Comparison of ENCODE assay signal across 18 cellular contexts in genomic region chr6:121491576-121491975, GRCh38. TPM values are rescaled to one million over a fixed set of nuclear protein-coding genes. Genes with fewer than 3 reads are reported as not detected.
A peak's percentile ranks its signal among the peaks of the same experiment; 100 is the strongest.
DNase-seq lines count a peak whose midpoint lies in the region; ATAC-seq and TF ChIP-seq lines count a peak whose summit lies in the region.
"Had no signal": no experiment of that assay in that cellular context is flagged by ENCODE, and none has a peak within 500 bp of the region (broad histone marks: within the 10 kb centered on the region; RNA-seq: fewer than 3 reads in every experiment).

No MANE protein-coding gene starts in this region.

- no peak for TF ChIP-seq CTCF in HEK293 (tag by site-specific recombination; IDR thresholded peaks at IDR 0.05)
- no peak for TF ChIP-seq CTCF in testis (IDR thresholded peaks at IDR 0.05)
- TF ChIP-seq CTCF in MCF 10A (IDR thresholded peaks at IDR 0.05; ENCODE audit: unreplicated experiment): no peak

- no TSS peak for BruUV-seq in MCF 10A (replicated peaks; lab: Mats Ljungman, UMichigan)

- no peaks in the 10 kb centered on the region for H3K36me3 Mint-ChIP-seq in MCF 10A (ENCODE audit: insufficient read depth, unreplicated experiment)
- H3K36me3 Mint-ChIP-seq: CD8-positive, alpha-beta T cell had no signal

- no peak overlapping the region for H3K4me3 Mint-ChIP-seq in MCF 10A (ENCODE audit: unreplicated experiment)
- H3K4me3 Mint-ChIP-seq: CD8-positive, alpha-beta T cell had no signal

- no peak for ATAC-seq in GM18907 (IDR thresholded peaks at IDR 0.05; ENCODE audit: unreplicated experiment)
- ATAC-seq: CD8-positive, alpha-beta T cell; K562 had no signal

- DNase-seq in NCI-H69 (lab: John Stamatoyannopoulos, UW) (peak; percentile 33), iris pigment epithelial cell (ENCODE audit: low read depth) (peak; percentile 6), testis (no peak), MCF 10A (ENCODE audit: unreplicated experiment) (no peak), superior temporal gyrus (ENCODE audit: extremely low spot score) (no peak)
- DNase-seq: BE2C; CD8-positive, alpha-beta T cell; DMS 273 treated with DMSO at 0.1 percent for 48 hours; HCEC 1CT; NCI-H1048; NCI-H510A treated with DMSO at 0.1 percent for 48 hours; NK-92 treated with Interleukin-12 subunit alpha and Interleukin-12 subunit beta, amount 100 ng/mL, for 24 hours; OCI-M1; RPMI8226 had no signal

- TF ChIP-seq POLR2A in testis (IDR thresholded peaks at IDR 0.05): no peak

- no peaks in the 10 kb centered on the region for H3K27me3 Mint-ChIP-seq in MCF 10A (ENCODE audit: insufficient read depth, unreplicated experiment)

- H3K27me3 ChIP-seq in testis: no peaks in the 10 kb centered on the region
- H3K27me3 ChIP-seq: BE2C had no signal

- H3K9me3 ChIP-seq in HEK293 (ENCODE audit: control insufficient read depth, insufficient read depth, low read depth, low read length): no peaks in the 10 kb centered on the region
- no peaks in the 10 kb centered on the region for H3K9me3 ChIP-seq in testis
- H3K9me3 ChIP-seq: BE2C had no signal

- H3K9me3 Mint-ChIP-seq in MCF 10A (ENCODE audit: unreplicated experiment): no peaks in the 10 kb centered on the region
- H3K9me3 Mint-ChIP-seq: CD8-positive, alpha-beta T cell had no signal

- CTCF ChIA-PET in HEK293 (lab: Yijun Ruan, JAX) (interaction anchor here (0.9 kb wide), 1 partner anchor 11 kb away, joined by 3 read pairs; no protein-coding TSS in a partner anchor), MCF 10A (lab: Yijun Ruan, JAX) (interaction anchor here (0.6 to 0.9 kb wide), 2 partner anchors 8 to 52 kb away, joined by 3 read pairs; no protein-coding TSS in a partner anchor)

- H3K36me3 ChIP-seq in HEK293 (ENCODE audit: control insufficient read depth in 2 of 2, insufficient read depth in 1 of 2, low read length in 2 of 2) (no peaks in the 10 kb centered on the region), testis (ENCODE audit: low read depth, missing control alignments) (no peaks in the 10 kb centered on the region)
- H3K36me3 ChIP-seq: BE2C had no signal

- H3K4me1 Mint-ChIP-seq in MCF 10A (ENCODE audit: insufficient read depth, unreplicated experiment): no peaks in the 10 kb centered on the region

- no peak overlapping the region for H3K27ac ChIP-seq in HEK293 (ENCODE audit: extremely low read depth, low read depth, low read length)
- peak overlapping the region; percentile 21 to 62 for H3K27ac ChIP-seq in testis

- no peak overlapping the region for H3K27ac Mint-ChIP-seq in MCF 10A (ENCODE audit: low read depth, unreplicated experiment)
- H3K27ac Mint-ChIP-seq: CD8-positive, alpha-beta T cell had no signal

- 54 to 79% methylated on average over 1 of the region's 1 CpG for WGBS in testis, 2 donors

- intact Hi-C loops in testis (cut with DNase I; ENCODE audit: low total_unique reads): no loop called here
- intact Hi-C loops in MCF 10A (cut with micrococcal nuclease): no loop called here

- POLR2A ChIA-PET in HEK293 (lab: Yijun Ruan, JAX) (no interaction called here), MCF 10A (lab: Yijun Ruan, JAX) (interaction anchor here (1.1 kb wide), 1 partner anchor 10 kb away, joined by 3 read pairs; no protein-coding TSS in a partner anchor)

- no peak overlapping the region for H3K4me3 ChIP-seq in HEK293 (ENCODE audit: low read depth, low read length)
- no peak overlapping the region for H3K4me3 ChIP-seq in testis
- H3K4me3 ChIP-seq: K562 had no signal

- H3K4me1 ChIP-seq in HEK293 (ENCODE audit: control insufficient read depth, insufficient read depth, low read length) (no peaks in the 10 kb centered on the region), testis (peaks cover 18% of the 10 kb centered on the region)
- H3K4me1 ChIP-seq: BE2C had no signal

TF ChIP-seq in HEK293, 187 proteins besides CTCF, POLR2A, EP300 and RAD21:
- no peak for TF ChIP-seq ZNF837 (tag by site-specific recombination; IDR thresholded peaks at IDR 0.05)
- TF ChIP-seq ZNF704 (tag by site-specific recombination; IDR thresholded peaks at IDR 0.05): no peak
- TF ChIP-seq TRIM28 (IDR thresholded peaks at IDR 0.05; ENCODE audit: borderline replicate concordance, low read length): 0 out of 2 replicates have a peak, but pooled peaks have one; percentile 22

RNA-seq across cellular contexts. Expression of gene GJA1, which starts 56.1 kb away (rescaled TPM):
- total RNA-seq in testis (10 to 100 TPM; 61.0 to 64.0 TPM), MCF 10A (2022) (not detected in 2 replicates)
- polyA plus RNA-seq in testis (ENCODE audit: insufficient read depth, low read depth, low replicate concordance): 81.2 TPM
- total RNA-seq: CD8-positive, alpha-beta T cell; HT1080 had no signal

Comparison
In these comparisons a context has a peak if more than half of its experiments do, and no peak if none do; other contexts are left out.
1. DNase-seq: peak in NCI-H69 (single experiment) and iris pigment epithelial cell (single experiment); none in testis (single experiment), MCF 10A (single experiment) and superior temporal gyrus (single experiment).
2. RNA of gene GJA1, which starts 56.1 kb away (total RNA-seq): 61.0 to 64.0 TPM in testis; not detected in MCF 10A; every median in the first group is over 10 times any median in the second.